In the genomic region with DNA sequence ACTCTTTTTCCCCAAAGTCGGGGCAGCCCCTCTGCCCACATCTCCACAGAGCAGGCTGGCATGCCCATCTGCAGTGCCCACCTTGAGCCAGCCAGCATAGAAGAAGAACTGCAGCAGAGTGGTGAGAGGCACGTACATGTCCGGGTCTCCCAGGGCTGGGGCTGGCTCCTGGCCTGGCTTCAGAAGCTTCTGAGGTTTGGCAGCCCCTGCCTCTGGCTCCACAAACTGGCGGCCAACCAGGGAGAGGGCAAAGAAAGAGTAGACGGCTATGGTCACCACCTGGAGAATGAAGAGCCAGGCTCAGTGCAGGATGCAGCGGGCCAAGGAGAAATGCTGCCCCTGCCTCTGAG, we compare ENCODE assay signal across 13 cellular contexts. TPM values are rescaled to one million over a fixed set of nuclear protein-coding genes. Genes with fewer than 3 reads are reported as not detected.
DNase-seq lines count a peak whose midpoint lies in the region; ATAC-seq and TF ChIP-seq lines count a peak whose summit lies in the region.
"Had no signal": no experiment of that assay in that cellular context is flagged by ENCODE, and none has a peak within 500 bp of the region (broad histone marks: within the 10 kb centered on the region; RNA-seq: fewer than 3 reads in every experiment).

No MANE protein-coding gene starts in this region.

- peaks cover 36% of the 10 kb centered on the region for H3K4me1 Mint-ChIP-seq in activated T-cell treated with anti-CD3 and anti-CD28 coated beads, Interleukin-2, amount 50 U/mL, for 4 hours (ENCODE audit: low read depth)
- peaks cover 37% of the 10 kb centered on the region for H3K4me1 Mint-ChIP-seq in activated B cell treated with CpG ODN at 0.5 μM for 24 hours
- H3K4me1 Mint-ChIP-seq in glutamatergic neuron (ENCODE audit: low read depth, unreplicated experiment), result peaks cover 12% of the 10 kb centered on the region

- H3K4me3 ChIP-seq in right atrium auricular region, result no peak overlapping the region

- intact Hi-C loops in activated B cell treated with CpG ODN at 0.5 μM for 24 hours (cut with micrococcal nuclease), result loop anchor here (2.0 to 10.0 kb wide), 5 partner anchors 46 to 902 kb away; a partner anchor contains a TSS

- TF ChIP-seq CTCF in activated B cell treated with CpG ODN at 0.5 μM for 24 hours (IDR thresholded peaks at IDR 0.05), result no peak
- no peak for TF ChIP-seq CTCF in glutamatergic neuron (IDR thresholded peaks at IDR 0.05; ENCODE audit: partially characterized antibody, unreplicated experiment)
- TF ChIP-seq CTCF in right atrium auricular region (IDR thresholded peaks at IDR 0.05), result no peak

- H3K4me3 Mint-ChIP-seq in activated T-cell treated with anti-CD3 and anti-CD28 coated beads, Interleukin-2, amount 50 U/mL, for 4 hours, result peak overlapping the region; percentile 62
- H3K4me3 Mint-ChIP-seq in activated B cell treated with CpG ODN at 0.5 μM for 24 hours (peak overlapping the region; percentile 75), glutamatergic neuron (ENCODE audit: unreplicated experiment) (peak overlapping the region; percentile 65)

- peak overlapping the region; percentile 86 for H3K27ac Mint-ChIP-seq in activated B cell treated with CpG ODN at 0.5 μM for 24 hours
- H3K27ac Mint-ChIP-seq in glutamatergic neuron (ENCODE audit: unreplicated experiment), result no peak overlapping the region

- POLR2A ChIA-PET in activated B cell treated with CpG ODN at 0.5 μM for 24 hours (lab: Charles Lee), result interaction anchor here (0.7 to 9.4 kb wide), 11 partner anchors 8 to 518 kb away, joined by 3 to 113 read pairs (median 25); a partner anchor contains a TSS

- H3K27me3 Mint-ChIP-seq in activated T-cell treated with anti-CD3 and anti-CD28 coated beads, Interleukin-2, amount 50 U/mL, for 4 hours (ENCODE audit: low read depth), result no peaks in the 10 kb centered on the region
- no peaks in the 10 kb centered on the region for H3K27me3 Mint-ChIP-seq in activated B cell treated with CpG ODN at 0.5 μM for 24 hours
- H3K27me3 Mint-ChIP-seq in glutamatergic neuron (ENCODE audit: unreplicated experiment), result peaks cover 5% of the 10 kb centered on the region

- H3K27me3 ChIP-seq in right atrium auricular region, result no peaks in the 10 kb centered on the region
- H3K27me3 ChIP-seq: ascending aorta, sigmoid colon had no signal

- no peaks in the 10 kb centered on the region for H3K9me3 ChIP-seq in right atrium auricular region
- H3K9me3 ChIP-seq: ascending aorta, sigmoid colon had no signal

- DNase-seq in activated T-cell treated with anti-CD3 and anti-CD28 coated beads, Interleukin-2, amount 50 U/mL, for 4 hours, result no peak
- DNase-seq in activated T-cell treated with anti-CD3 and anti-CD28 coated beads for 4 hours, result no peak
- DNase-seq in activated B cell treated with CpG ODN at 0.5 μM for 24 hours, result no peak
- DNase-seq in glutamatergic neuron, result no peak
- DNase-seq in stimulated activated CD8-positive, alpha-beta memory T cell treated with anti-CD3 and anti-CD28 coated beads, Interleukin-4, amount 100 ng/mL, for 48 hours, result peak; percentile 38
- no peak for DNase-seq in HK-2 (ENCODE audit: unreplicated experiment)
- no peak for DNase-seq in right atrium auricular region (ENCODE audit: low spot score)
- DNase-seq: midbrain, NCI-H748 treated with DMSO at 0.1 percent for 48 hours, sigmoid colon had no signal

- peaks cover 0 to 32% of the 10 kb centered on the region in 2 donors for H3K4me1 ChIP-seq in right atrium auricular region

- peaks cover 15% of the 10 kb centered on the region for H3K36me3 Mint-ChIP-seq in activated T-cell treated with anti-CD3 and anti-CD28 coated beads, Interleukin-2, amount 50 U/mL, for 4 hours (ENCODE audit: insufficient read depth)
- peaks cover 22% of the 10 kb centered on the region for H3K36me3 Mint-ChIP-seq in activated B cell treated with CpG ODN at 0.5 μM for 24 hours (ENCODE audit: low read depth)
- H3K36me3 Mint-ChIP-seq in glutamatergic neuron (ENCODE audit: unreplicated experiment), result no peaks in the 10 kb centered on the region

- H3K36me3 ChIP-seq in right atrium auricular region, result peaks cover 10% of the 10 kb centered on the region

- no peak for ATAC-seq in activated T-cell treated with anti-CD3 and anti-CD28 coated beads, Interleukin-2, amount 50 U/mL, for 4 hours
- no peak for ATAC-seq in activated B cell treated with CpG ODN at 0.5 μM for 24 hours (ENCODE audit: low read depth)
- no peak for ATAC-seq in GM21717 (IDR thresholded peaks at IDR 0.05; ENCODE audit: unreplicated experiment)

- no peaks in the 10 kb centered on the region for H3K9me3 Mint-ChIP-seq in activated T-cell treated with anti-CD3 and anti-CD28 coated beads, Interleukin-2, amount 50 U/mL, for 4 hours
- H3K9me3 Mint-ChIP-seq in activated B cell treated with CpG ODN at 0.5 μM for 24 hours (no peaks in the 10 kb centered on the region), glutamatergic neuron (ENCODE audit: unreplicated experiment) (peaks cover 7% of the 10 kb centered on the region)

- CTCF ChIA-PET in activated B cell treated with CpG ODN at 0.5 μM for 24 hours (lab: Charles Lee), result interaction anchor here (0.7 to 3.6 kb wide), 12 partner anchors 8 to 515 kb away, joined by 3 to 13 read pairs (median 4); a partner anchor contains a TSS

- no peak overlapping the region for H3K27ac ChIP-seq in right atrium auricular region

RNA-seq across cellular contexts. Expression of a gene that starts 3.0 kb away (rescaled TPM):
- under 1 TPM; 0.53 to 0.63 (median 0.57) TPM for total RNA-seq in activated T-cell treated with anti-CD3 and anti-CD28 coated beads, Interleukin-2, amount 50 U/mL, for 4 hours
- total RNA-seq in activated B cell treated with CpG ODN at 0.5 μM for 24 hours (0.49 and 0.62 TPM in 2 replicates), glutamatergic neuron (ENCODE audit: unreplicated experiment) (0.88 TPM), right atrium auricular region (not detected)
- total RNA-seq: ascending aorta, SK-MEL-5 had no signal

RNA-seq across cellular contexts. Expression of a gene that starts 9.7 kb away (rescaled TPM):
- total RNA-seq in activated T-cell treated with anti-CD3 and anti-CD28 coated beads, Interleukin-2, amount 50 U/mL, for 4 hours, result 1,000 to 10,000 TPM; 2,825 to 3,013 (median 2,945) TPM
- total RNA-seq in activated B cell treated with CpG ODN at 0.5 μM for 24 hours (3,767 and 4,240 TPM in 2 replicates), glutamatergic neuron (ENCODE audit: unreplicated experiment) (988 TPM), right atrium auricular region (1,000 to 10,000 TPM; 1,080 to 1,461 TPM)

RNA-seq across cellular contexts. Expression of a gene that starts 15.2 kb away (rescaled TPM):
- 100 to 1,000 TPM; 186 to 239 (median 203) TPM for total RNA-seq in activated T-cell treated with anti-CD3 and anti-CD28 coated beads, Interleukin-2, amount 50 U/mL, for 4 hours
- total RNA-seq in activated B cell treated with CpG ODN at 0.5 μM for 24 hours (63.0 and 82.0 TPM in 2 replicates), glutamatergic neuron (ENCODE audit: unreplicated experiment) (89.3 TPM), right atrium auricular region (10 to 100 TPM in 1 of 2 donors, 1 to 10 TPM in 1; 9.1 to 10.8 TPM)

RNA-seq across cellular contexts. Expression of a gene that starts 22.1 kb away (rescaled TPM):
- not detected for total RNA-seq in activated T-cell treated with anti-CD3 and anti-CD28 coated beads, Interleukin-2, amount 50 U/mL, for 4 hours
- total RNA-seq in activated B cell treated with CpG ODN at 0.5 μM for 24 hours (not detected in 2 replicates), glutamatergic neuron (ENCODE audit: unreplicated experiment) (not detected), right atrium auricular region (1 to 10 TPM in 1 of 2 donors, not detected in 1; 2.4 TPM)
- total RNA-seq: ascending aorta, SK-MEL-5 had no signal

RNA-seq across cellular contexts. Expression of a gene that starts 23.3 kb away (rescaled TPM):
- total RNA-seq in activated T-cell treated with anti-CD3 and anti-CD28 coated beads, Interleukin-2, amount 50 U/mL, for 4 hours, result 10 to 100 TPM in 1 of 3 donors, 1 to 10 TPM in 2; 8.2 to 14.0 (median 8.3) TPM
- total RNA-seq in activated B cell treated with CpG ODN at 0.5 μM for 24 hours, result 25.8 and 27.6 TPM in 2 replicates
- total RNA-seq in glutamatergic neuron (ENCODE audit: unreplicated experiment), result 5.9 TPM
- 1 to 10 TPM; 1.8 to 5.6 TPM for total RNA-seq in right atrium auricular region
- total RNA-seq: SK-MEL-5 had no signal
